Comparison of ENCODE assay signal across 8 cellular contexts in genomic region chr21:40386301-40386911, GRCh38.
DNase-seq lines count a peak whose midpoint lies in the region; ATAC-seq lines count a peak whose summit lies in the region.

No MANE protein-coding gene starts in this region.

- peak; percentile 43 for DNase-seq in activated CD4-positive, CD25-positive, alpha-beta regulatory T cell treated with anti-CD3 and anti-CD28 coated beads, Interleukin-2, amount 50 U/mL, for 72 hours
- DNase-seq in NCI-H2196 treated with DMSO at 0.1 percent for 48 hours (lab: John Stamatoyannopoulos, UW; ENCODE audit: unreplicated experiment) (peak; percentile 1), anterior cingulate cortex (lab: John Stamatoyannopoulos, UW) (peak in 33 of 58 donors; percentile 1 to 69 (median 18)), iris pigment epithelial cell (ENCODE audit: low read depth) (peak; percentile 1)
- DNase-seq in stimulated activated CD8-positive, alpha-beta memory T cell treated with anti-CD3 and anti-CD28 coated beads, Interleukin-2, amount 100 ng/mL, for 48 hours (ENCODE audit: low read depth in 2 of 2): peak; percentile 3 to 52
- no peak for DNase-seq in stimulated activated naive CD4-positive, alpha-beta T cell treated with Interleukin-2 at 50 U/mL for 16 hours (lab: John Stamatoyannopoulos, UW)

- no peak for ATAC-seq in activated CD4-positive, CD25-positive, alpha-beta regulatory T cell treated with anti-CD3 and anti-CD28 coated beads, Interleukin-2, amount 50 U/mL, for 24 hours
- ATAC-seq in GM21423 (IDR thresholded peaks at IDR 0.05; ENCODE audit: unreplicated experiment): no peak
